17 cellular contexts compared by ENCODE assay signal in the genomic region with DNA sequence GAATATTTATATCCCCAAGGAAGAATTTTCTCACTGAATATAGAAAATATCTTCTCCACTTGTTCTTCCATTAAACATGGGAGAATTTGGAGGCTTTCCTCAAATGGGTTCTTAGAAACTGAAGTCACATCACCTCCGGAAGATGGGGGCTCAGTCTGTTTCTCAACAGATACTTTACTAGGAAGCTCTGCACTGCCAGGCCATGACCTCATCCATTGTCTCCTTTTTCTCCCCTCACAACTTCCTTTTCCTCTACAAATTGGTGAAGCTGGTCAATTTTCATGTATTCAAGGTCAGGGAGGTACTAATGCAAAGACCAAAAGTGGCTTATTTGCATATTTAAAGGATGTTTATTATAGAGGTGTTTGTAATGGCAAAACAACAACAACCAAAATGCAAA.
DNase-seq lines count a peak whose midpoint lies in the region; ATAC-seq, FAIRE-seq and TF ChIP-seq lines count a peak whose summit lies in the region.
"Had no signal": no experiment of that assay in that cellular context is flagged by ENCODE, and none has a peak within 500 bp of the region (broad histone marks: within the 10 kb centered on the region; RNA-seq: fewer than 3 reads in every experiment).

No MANE protein-coding gene starts in this region.

- in situ Hi-C loops in HepG2 (cut with HindIII; ENCODE audit: extremely low pct_ligation_motif_present, low pct_unique_long_range_greater_than_20kb): no loop called here

- 79% methylated on average over 1 of the region's 1 CpG for WGBS in liver
- 42% methylated on average over 1 of the region's 1 CpG for WGBS in HepG2 (ENCODE audit: low lambda C conversion rate)
- WGBS in tibial nerve, 2 donors: 71 to 97% methylated on average over 1 of the region's 1 CpG

- intact Hi-C loops in HepG2 (cut with micrococcal nuclease; ENCODE audit: unreplicated experiment): no loop called here
- intact Hi-C loops in upper lobe of right lung (cut with DNase I): no loop called here

- H4K20me1 ChIP-seq in HepG2 (ENCODE audit: insufficient read depth, low read length): no peaks in the 10 kb centered on the region

- H3K4me1 Mint-ChIP-seq in endothelial cell (ENCODE audit: unreplicated experiment): peaks cover 17% of the 10 kb centered on the region
- H3K4me1 Mint-ChIP-seq: CD4-positive, alpha-beta memory T cell had no signal

- no TSS peak for BruUV-seq in HepG2 (replicated peaks; lab: Mats Ljungman, UMichigan)

- no peaks in the 10 kb centered on the region for H3K9me3 ChIP-seq in liver (ENCODE audit: control insufficient read depth in 4 of 4, low read length in 3 of 4)
- no peaks in the 10 kb centered on the region for H3K9me3 ChIP-seq in HepG2 (ENCODE audit: low read length)
- no peaks in the 10 kb centered on the region for H3K9me3 ChIP-seq in iPS-20b (ENCODE audit: insufficient read depth, low read depth, low read length)
- no peaks in the 10 kb centered on the region for H3K9me3 ChIP-seq in upper lobe of right lung
- no peaks in the 10 kb centered on the region for H3K9me3 ChIP-seq in tibial nerve
- H3K9me3 ChIP-seq: A549 had no signal

- TF ChIP-seq EP300 in HepG2 (IDR thresholded peaks at IDR 0.05; ENCODE audit: low read depth in 2 of 2, low read length in 2 of 2) (no peak), HepG2 (CRISPR knock-in tag; IDR thresholded peaks at IDR 0.05; ENCODE audit: borderline replicate concordance) (no peak), tibial nerve (IDR thresholded peaks at IDR 0.05) (no peak)

- peaks cover 2% of the 10 kb centered on the region for H3K9me3 Mint-ChIP-seq in endothelial cell (ENCODE audit: unreplicated experiment)
- H3K9me3 Mint-ChIP-seq: CD4-positive, alpha-beta memory T cell; H9 had no signal

- TF ChIP-seq POLR2A in HepG2 (IDR thresholded peaks at IDR 0.05; ENCODE audit: insufficient read depth in 1 of 2, low read depth in 2 of 2, low read length in 2 of 2) (no peak), tibial nerve (IDR thresholded peaks at IDR 0.05) (no peak)

- H3K27me3 ChIP-seq in liver (ENCODE audit: control insufficient read depth in 4 of 4, insufficient read depth in 4 of 4, low read length in 3 of 4): no peaks in the 10 kb centered on the region
- no peaks in the 10 kb centered on the region for H3K27me3 ChIP-seq in HepG2 (ENCODE audit: control insufficient read depth in 1 of 2, insufficient read depth in 2 of 2, low read length in 2 of 2)
- no peaks in the 10 kb centered on the region for H3K27me3 ChIP-seq in iPS-20b (ENCODE audit: insufficient read depth, low read length)
- H3K27me3 ChIP-seq in upper lobe of right lung: no peaks in the 10 kb centered on the region
- no peaks in the 10 kb centered on the region for H3K27me3 ChIP-seq in tibial nerve

- peak overlapping the region; percentile 1 for H3K4me3 Mint-ChIP-seq in endothelial cell (ENCODE audit: unreplicated experiment)
- H3K4me3 Mint-ChIP-seq: CD4-positive, alpha-beta memory T cell; H9 had no signal

- H3K27me3 Mint-ChIP-seq in endothelial cell (ENCODE audit: unreplicated experiment): peaks cover 4% of the 10 kb centered on the region

- FAIRE-seq in HepG2 (lab: Jason Lieb, UNC): no peak
- FAIRE-seq: A549, H1 had no signal

- H3K27ac ChIP-seq in liver (ENCODE audit: low read depth in 1 of 2, low read length in 2 of 2) (no peak overlapping the region), HepG2 (ENCODE audit: extremely low read length, insufficient read depth, low read length) (no peak overlapping the region), iPS-20b (ENCODE audit: low read length) (peak overlapping the region; percentile 17), upper lobe of right lung (no peak overlapping the region), tibial nerve (no peak overlapping the region)
- H3K27ac ChIP-seq: 22Rv1, A549, C4-2B had no signal

- H3K4me1 ChIP-seq in liver (ENCODE audit: control insufficient read depth in 4 of 4, insufficient read depth in 4 of 4, low read length in 3 of 4) (peaks cover 0 to 5% (median 1%) of the 10 kb centered on the region in 4 donors), HepG2 (ENCODE audit: insufficient read depth, low read length) (no peaks in the 10 kb centered on the region), iPS-20b (ENCODE audit: insufficient read depth, low read length) (peaks cover 14% of the 10 kb centered on the region; the same call in 1 of the 2 replicates), upper lobe of right lung (no peaks in the 10 kb centered on the region), tibial nerve (no peaks in the 10 kb centered on the region)
- H3K4me1 ChIP-seq: A549 had no signal

- H3K36me3 ChIP-seq in liver (ENCODE audit: control insufficient read depth in 4 of 4, insufficient read depth in 3 of 4, low read depth in 1 of 4, low read length in 3 of 4) (no peaks in the 10 kb centered on the region), HepG2 (replicated peaks in 1 of 2; ENCODE audit: control insufficient read depth in 1 of 2, insufficient read depth in 2 of 2, low read length in 2 of 2) (no peaks in the 10 kb centered on the region), iPS-20b (ENCODE audit: insufficient read depth, low read depth, low read length) (no peaks in the 10 kb centered on the region), upper lobe of right lung (no peaks in the 10 kb centered on the region), tibial nerve (no peaks in the 10 kb centered on the region)

- TF ChIP-seq CTCF in liver (IDR thresholded peaks at IDR 0.05; ENCODE audit: low read depth, low read length, missing input control) (no peak), HepG2 (CRISPR knock-in tag; IDR thresholded peaks at IDR 0.05) (no peak), endothelial cell (IDR thresholded peaks at IDR 0.05; ENCODE audit: unreplicated experiment) (no peak), upper lobe of right lung (IDR thresholded peaks at IDR 0.05) (no peak), tibial nerve (IDR thresholded peaks at IDR 0.05) (no peak)

- no peak for DNase-seq in HepG2 (ENCODE audit: low spot score)
- peak; percentile 37 for DNase-seq in endothelial cell (ENCODE audit: low spot score)
- no peak for DNase-seq in upper lobe of right lung
- DNase-seq in tibial nerve (ENCODE audit: low spot score in 2 of 2): no peak
- no peak for DNase-seq in activated T-cell treated with anti-CD3 and anti-CD28 coated beads, Interleukin-2, amount 50 U/mL, for 1 hour
- DNase-seq: AML-193; CD4-positive, alpha-beta memory T cell; DMS79 treated with DMSO at 0.1 percent for 48 hours; GF-D8; H9 had no signal

- TF ChIP-seq RAD21 in liver (IDR thresholded peaks at IDR 0.05) (no peak), HepG2 (CRISPR knock-in tag; IDR thresholded peaks at IDR 0.05) (no peak)

- H3K79me2 ChIP-seq in HepG2 (ENCODE audit: insufficient read depth, low read length): no peaks in the 10 kb centered on the region

- ATAC-seq in HepG2 (no peak), upper lobe of right lung (peak; percentile 55), HG03108 (IDR thresholded peaks at IDR 0.05; ENCODE audit: unreplicated experiment) (no peak)
- ATAC-seq: A549 had no signal

- H3K4me2 ChIP-seq in HepG2 (ENCODE audit: low read depth, low read length): no peak overlapping the region
- H3K4me2 ChIP-seq: A549 had no signal

- CTCF ChIA-PET in HepG2 (lab: Yijun Ruan, JAX; ENCODE audit: low intra/inter-chr PET ratio, low total read pairs): no interaction called here

- H3K36me3 Mint-ChIP-seq in endothelial cell (ENCODE audit: low read depth, unreplicated experiment): no peaks in the 10 kb centered on the region
- H3K36me3 Mint-ChIP-seq: CD4-positive, alpha-beta memory T cell had no signal

- H3K9ac ChIP-seq in liver (ENCODE audit: low read depth in 1 of 2, low read length in 2 of 2): no peak overlapping the region
- H3K9ac ChIP-seq in HepG2 (ENCODE audit: insufficient read depth, low read depth, low read length): no peak overlapping the region
- 0 out of 2 replicates have a peak overlapping the region, but pooled peaks have one; percentile 4 for H3K9ac ChIP-seq in iPS-20b (ENCODE audit: low read depth, low read length)

- H3K27ac Mint-ChIP-seq in endothelial cell (ENCODE audit: unreplicated experiment): peak overlapping the region; percentile 94
- H3K27ac Mint-ChIP-seq: CD4-positive, alpha-beta memory T cell; H9 had no signal

- POLR2A ChIA-PET in HepG2 (lab: Yijun Ruan, JAX): no interaction called here

- H2AFZ ChIP-seq in HepG2 (ENCODE audit: low read length): no peak overlapping the region

- H3K4me3 ChIP-seq in liver (ENCODE audit: low read depth in 1 of 3, low read length in 3 of 3) (no peak overlapping the region), HepG2 (replicated peaks in 1 of 3; ENCODE audit: insufficient read depth in 1 of 3, low read depth in 2 of 3, low read length in 3 of 3) (no peak overlapping the region), iPS-20b (ENCODE audit: low read length) (no peak overlapping the region), upper lobe of right lung (no peak overlapping the region), tibial nerve (no peak overlapping the region)
- H3K4me3 ChIP-seq: A549 had no signal

TF ChIP-seq in liver, 16 proteins besides CTCF, POLR2A, EP300 and RAD21:
- peak; percentile 9 for TF ChIP-seq NR2F2 (IDR thresholded peaks at IDR 0.05)
- no peak for TF ChIP-seq EGR1 (IDR thresholded peaks at IDR 0.05; ENCODE audit: low read depth in 2 of 2)

TF ChIP-seq in HepG2, 621 proteins besides CTCF, POLR2A, EP300 and RAD21 (continues in another document):
- TF ChIP-seq ZKSCAN8 (CRISPR knock-in tag; IDR thresholded peaks at IDR 0.05; ENCODE audit: borderline replicate concordance) (no peak), KLF12 (CRISPR knock-in tag; IDR thresholded peaks at IDR 0.05; ENCODE audit: borderline replicate concordance) (no peak), ZNF746 (CRISPR knock-in tag; IDR thresholded peaks at IDR 0.05) (no peak), JUNB (CRISPR knock-in tag; IDR thresholded peaks at IDR 0.05; ENCODE audit: borderline replicate concordance) (no peak), HCFC1 (IDR thresholded peaks at IDR 0.05; ENCODE audit: low read depth, low read length) (no peak), ERF (CRISPR knock-in tag; IDR thresholded peaks at IDR 0.05) (no peak)
- TF ChIP-seq, protein P1, sequence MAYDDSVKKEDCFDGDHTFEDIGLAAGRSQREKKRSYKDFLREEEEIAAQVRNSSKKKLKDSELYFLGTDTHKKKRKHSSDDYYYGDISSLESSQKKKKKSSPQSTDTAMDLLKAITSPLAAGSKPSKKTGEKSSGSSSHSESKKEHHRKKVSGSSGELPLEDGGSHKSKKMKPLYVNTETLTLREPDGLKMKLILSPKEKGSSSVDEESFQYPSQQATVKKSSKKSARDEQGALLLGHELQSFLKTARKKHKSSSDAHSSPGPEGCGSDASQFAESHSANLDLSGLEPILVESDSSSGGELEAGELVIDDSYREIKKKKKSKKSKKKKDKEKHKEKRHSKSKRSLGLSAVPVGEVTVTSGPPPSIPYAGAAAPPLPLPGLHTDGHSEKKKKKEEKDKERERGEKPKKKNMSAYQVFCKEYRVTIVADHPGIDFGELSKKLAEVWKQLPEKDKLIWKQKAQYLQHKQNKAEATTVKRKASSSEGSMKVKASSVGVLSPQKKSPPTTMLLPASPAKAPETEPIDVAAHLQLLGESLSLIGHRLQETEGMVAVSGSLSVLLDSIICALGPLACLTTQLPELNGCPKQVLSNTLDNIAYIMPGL (CRISPR knock-in tag; IDR thresholded peaks at IDR 0.05; ENCODE audit: borderline replicate concordance in 1 of 2, low read depth in 1 of 2): no peak
